ENCODE assay signal across 10 cellular contexts in the genomic region with DNA sequence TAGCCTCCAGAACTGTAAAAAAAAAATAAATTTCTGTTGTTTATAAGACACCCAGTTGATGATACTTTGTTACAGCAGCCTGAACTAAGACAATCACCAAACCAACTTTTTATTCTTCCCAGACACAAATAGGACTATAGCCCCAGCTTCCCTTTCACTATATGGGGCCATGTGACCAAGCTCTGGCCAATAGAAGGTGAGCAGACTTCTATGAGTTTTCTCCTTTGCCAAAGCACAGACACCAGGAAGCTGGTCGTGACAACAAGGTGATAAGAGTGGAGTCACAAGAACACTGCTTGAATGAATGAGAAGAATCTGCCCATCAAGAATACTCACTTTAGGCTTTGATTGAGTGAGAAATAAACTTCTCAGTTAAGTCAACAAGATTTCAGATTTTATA.
"Had no signal": no experiment of that assay in that cellular context is flagged by ENCODE, and none has a peak within 500 bp of the region (broad histone marks: within the 10 kb centered on the region; RNA-seq: fewer than 3 reads in every experiment).

No MANE protein-coding gene starts in this region.

- H3K4me1 Mint-ChIP-seq: activated naive CD8-positive, alpha-beta T cell treated with anti-CD3 and anti-CD28 coated beads, Interleukin-2, amount 10 ng/mL, durations not matched to agents 7 days and 5 days had no signal

- H3K27me3 Mint-ChIP-seq: activated CD4-positive, alpha-beta memory T cell treated with anti-CD3 and anti-CD28 coated beads for 36 hours had no signal

- H3K36me3 ChIP-seq: gastrocnemius medialis, neural progenitor cell, pancreas had no signal

- H3K9me3 Mint-ChIP-seq: activated naive CD8-positive, alpha-beta T cell treated with anti-CD3 and anti-CD28 coated beads, Interleukin-2, amount 10 ng/mL, durations not matched to agents 7 days and 5 days; neural progenitor cell; T-helper 2 cell treated with Interferon-gamma antibody and Interleukin-4, amounts not matched to agents 5 μg/mL and 100 μg/mL, for 36 hours had no signal

- ATAC-seq: gastrocnemius medialis, pancreas had no signal

- H3K27me3 ChIP-seq: gastrocnemius medialis, neural progenitor cell, pancreas had no signal

- H3K9me3 ChIP-seq: gastrocnemius medialis, pancreas had no signal

- H3K36me3 Mint-ChIP-seq: activated CD4-positive, alpha-beta memory T cell treated with anti-CD3 and anti-CD28 coated beads for 36 hours; activated naive CD8-positive, alpha-beta T cell treated with anti-CD3 and anti-CD28 coated beads, Interleukin-2, amount 10 ng/mL, durations not matched to agents 7 days and 5 days; neural progenitor cell had no signal

- H3K4me2 ChIP-seq: neural progenitor cell had no signal

- H3K4me1 ChIP-seq: gastrocnemius medialis, neural progenitor cell, pancreas had no signal

- H3K27ac Mint-ChIP-seq: activated CD4-positive, alpha-beta memory T cell treated with anti-CD3 and anti-CD28 coated beads for 36 hours; activated naive CD8-positive, alpha-beta T cell treated with anti-CD3 and anti-CD28 coated beads, Interleukin-2, amount 10 ng/mL, durations not matched to agents 7 days and 5 days; neural progenitor cell; T-helper 2 cell treated with Interferon-gamma antibody and Interleukin-4, amounts not matched to agents 5 μg/mL and 100 μg/mL, for 36 hours had no signal

- H3K4me3 ChIP-seq: gastrocnemius medialis, neural progenitor cell, pancreas had no signal

- DNase-seq: activated CD4-positive, alpha-beta memory T cell treated with anti-CD3 and anti-CD28 coated beads for 36 hours; activated naive CD8-positive, alpha-beta T cell treated with anti-CD3 and anti-CD28 coated beads, Interleukin-2, amount 10 ng/mL, durations not matched to agents 7 days and 5 days; activated T-cell treated with anti-CD3 and anti-CD28 coated beads, Interleukin-2, amount 50 U/mL, for 48 hours; anterior cingulate cortex; gastrocnemius medialis; pancreas; stimulated activated CD4-positive, alpha-beta T cell treated with anti-CD3 and anti-CD28 coated beads, Interleukin-15, amount 100 ng/mL, for 24 hours; stimulated activated CD4-positive, alpha-beta T cell treated with anti-CD3 and anti-CD28 coated beads, Interleukin-4, amount 100 ng/mL, for 4 hours had no signal

- H2AFZ ChIP-seq: neural progenitor cell had no signal

- H3K4me3 Mint-ChIP-seq: activated CD4-positive, alpha-beta memory T cell treated with anti-CD3 and anti-CD28 coated beads for 36 hours; activated naive CD8-positive, alpha-beta T cell treated with anti-CD3 and anti-CD28 coated beads, Interleukin-2, amount 10 ng/mL, durations not matched to agents 7 days and 5 days; neural progenitor cell; T-helper 2 cell treated with Interferon-gamma antibody and Interleukin-4, amounts not matched to agents 5 μg/mL and 100 μg/mL, for 36 hours had no signal

- H3K27ac ChIP-seq: gastrocnemius medialis, neural progenitor cell, pancreas had no signal

- H3K9ac ChIP-seq: neural progenitor cell had no signal
